1 cellular context compared by ENCODE assay signal in genomic region chr15:37789392-37789776, GRCh38.
TF ChIP-seq lines count a peak whose summit lies in the region.

No MANE protein-coding gene starts in this region.

TF ChIP-seq in GM12891, 5 proteins besides CTCF, POLR2A, EP300 and RAD21 (continued from another document):
- TF ChIP-seq PAX5 (IDR thresholded peaks at IDR 0.05; ENCODE audit: insufficient read depth, low read length, severe bottlenecking) (no peak), POLR2AphosphoS5 (IDR thresholded peaks at IDR 0.05; ENCODE audit: low read depth, low read length) (no peak), POU2F2 (IDR thresholded peaks at IDR 0.05; ENCODE audit: low read depth, low read length) (no peak), TAF1 (IDR thresholded peaks at IDR 0.05; ENCODE audit: low read depth, low read length) (no peak)
